1 cellular context compared by ENCODE assay signal in genomic region chr18:3798032-3798431, GRCh38.
A peak's percentile ranks its signal among the peaks of the same experiment; 100 is the strongest.
TF ChIP-seq lines count a peak whose summit lies in the region.

No MANE protein-coding gene starts in this region.

TF ChIP-seq in liver, 16 proteins besides CTCF, POLR2A, EP300 and RAD21 (continued from another document):
- TF ChIP-seq REST (IDR thresholded peaks at IDR 0.05) (peak; percentile 37), SP1 (IDR thresholded peaks at IDR 0.05) (peak; percentile 11), ATF3 (IDR thresholded peaks at IDR 0.05) (no peak)
